In genomic region chr7:131843862-131844261, GRCh38 we compare ENCODE assay signal across 13 cellular contexts.
DNase-seq lines count a peak whose midpoint lies in the region; ATAC-seq and TF ChIP-seq lines count a peak whose summit lies in the region.
"Had no signal": no experiment of that assay in that cellular context is flagged by ENCODE, and none has a peak within 500 bp of the region (broad histone marks: within the 10 kb centered on the region; RNA-seq: fewer than 3 reads in every experiment).

No MANE protein-coding gene starts in this region.

- H3K9ac ChIP-seq in GM23248: no peak overlapping the region

- no peaks in the 10 kb centered on the region for H3K79me2 ChIP-seq in GM23248 (ENCODE audit: insufficient read depth)

- TF ChIP-seq CTCF in fibroblast of pulmonary artery (IDR thresholded peaks at IDR 0.05; ENCODE audit: low read length, missing control alignments) (no peak), sigmoid colon (IDR thresholded peaks at IDR 0.05) (no peak)

- no peak overlapping the region for H3K4me3 ChIP-seq in GM23248
- no peak overlapping the region for H3K4me3 ChIP-seq in fibroblast of pulmonary artery (replicated peaks; ENCODE audit: low read depth, low read length)
- H3K4me3 ChIP-seq in sigmoid colon: no peak overlapping the region

- CTCF ChIA-PET in T-cell (lab: Charles Lee): interaction anchor here in 1 of 2 donors (0.5 kb wide), 1 partner anchor 91 kb away, joined by 3 read pairs; no protein-coding TSS in a partner anchor

- H3K9me3 ChIP-seq in GM23248 (ENCODE audit: low read depth) (no peaks in the 10 kb centered on the region), sigmoid colon (no peaks in the 10 kb centered on the region)

- no peak for ATAC-seq in T-cell (replicated peaks in 1 of 4)

- intact Hi-C loops in sigmoid colon (cut with DNase I): no loop called here

- in situ Hi-C loops in GM23248 (cut with MboI): no loop called here

- DNase-seq in GM23248: peak; percentile 29
- peak; percentile 24 for DNase-seq in NCI-H2227 (lab: John Stamatoyannopoulos, UW; ENCODE audit: unreplicated experiment)
- DNase-seq in fibroblast of pulmonary artery (ENCODE audit: low read depth): peak; percentile 31
- peak; percentile 77 for DNase-seq in sigmoid colon
- no peak for DNase-seq in hepatic stellate cell (ENCODE audit: low spot score)
- DNase-seq in T-cell: no peak
- no peak for DNase-seq in effector CD4-positive, alpha-beta T cell
- DNase-seq: DMS79, hippocampal formation, Karpas-422, NCI-H446 treated with DMSO at 0.1 percent for 48 hours had no signal

- H3K27me3 Mint-ChIP-seq in T-cell: peaks cover 11 to 20% of the 10 kb centered on the region in 2 donors

- peaks cover 0 to 3% (median 0%) of the 10 kb centered on the region in 3 donors for H3K9me3 Mint-ChIP-seq in T-cell

- H3K9me2 ChIP-seq in GM23248 (ENCODE audit: insufficient read depth): no peaks in the 10 kb centered on the region

- no peaks in the 10 kb centered on the region for H4K20me1 ChIP-seq in GM23248 (ENCODE audit: insufficient read depth)

- POLR2A ChIA-PET in T-cell (lab: Charles Lee): no interaction called here

- TF ChIP-seq EP300 in sigmoid colon (IDR thresholded peaks at IDR 0.05): peak in 1 of 4 donors; percentile 24

- H2AFZ ChIP-seq in GM23248: no peak overlapping the region

- 10% methylated on average over 7 of the region's 7 CpGs for WGBS in GM23248 (ENCODE audit: low coverage in 1 of 2, low lambda C conversion rate in 2 of 2, missing lambda C conversion rate in 2 of 2), 2 experiments
- 12 to 47% methylated on average over 7 of the region's 7 CpGs for WGBS in sigmoid colon, 2 donors

- no peaks in the 10 kb centered on the region for H3K36me3 Mint-ChIP-seq in T-cell
- H3K36me3 Mint-ChIP-seq: memory B cell had no signal

- no peak overlapping the region for H3K4me3 Mint-ChIP-seq in T-cell
- H3K4me3 Mint-ChIP-seq: memory B cell had no signal

- H3F3A ChIP-seq in GM23248 (ENCODE audit: insufficient read depth): no peaks in the 10 kb centered on the region

- no peak overlapping the region for H3K4me2 ChIP-seq in GM23248 (ENCODE audit: unreplicated experiment)

- peaks cover 5% of the 10 kb centered on the region; the same call in 1 of the 2 replicates for H3K27me3 ChIP-seq in GM23248 (replicated peaks; ENCODE audit: insufficient read depth)
- H3K27me3 ChIP-seq in sigmoid colon: no peaks in the 10 kb centered on the region

- H3K4me1 ChIP-seq in GM23248 (ENCODE audit: insufficient read depth) (no peaks in the 10 kb centered on the region), sigmoid colon (peaks cover 0 to 21% (median 11%) of the 10 kb centered on the region in 4 donors)

- H3K36me3 ChIP-seq in GM23248 (ENCODE audit: low read depth) (no peaks in the 10 kb centered on the region), sigmoid colon (no peaks in the 10 kb centered on the region)

- no peak overlapping the region for H3K27ac Mint-ChIP-seq in T-cell
- H3K27ac Mint-ChIP-seq: memory B cell, progenitor cell of endocrine pancreas had no signal

- H3K4me1 Mint-ChIP-seq in T-cell: no peaks in the 10 kb centered on the region
- H3K4me1 Mint-ChIP-seq: memory B cell had no signal

- no peak for TF ChIP-seq POLR2A in sigmoid colon (IDR thresholded peaks at IDR 0.05)

- H3K27ac ChIP-seq in GM23248 (no peak overlapping the region), sigmoid colon (peak overlapping the region in 1 of 4 donors; percentile 18)

Comparison
In these comparisons a context has a peak if more than half of its experiments do, and no peak if none do; other contexts are left out.
1. DNase-seq: peak in GM23248 (single experiment), NCI-H2227 (single experiment), fibroblast of pulmonary artery (single experiment) and sigmoid colon (single experiment); none in hepatic stellate cell (single experiment), T-cell (0 of 34) and effector CD4-positive, alpha-beta T cell (single experiment).